16 cellular contexts compared by ENCODE assay signal in genomic region chr11:26623076-26623666, GRCh38. TPM values are rescaled to one million over a fixed set of nuclear protein-coding genes. Genes with fewer than 3 reads are reported as not detected.
A peak's percentile ranks its signal among the peaks of the same experiment; 100 is the strongest.
DNase-seq lines count a peak whose midpoint lies in the region; ATAC-seq and TF ChIP-seq lines count a peak whose summit lies in the region.
"Had no signal": no experiment of that assay in that cellular context is flagged by ENCODE, and none has a peak within 500 bp of the region (broad histone marks: within the 10 kb centered on the region; RNA-seq: fewer than 3 reads in every experiment).

No MANE protein-coding gene starts in this region.

- H2AFZ ChIP-seq in SK-N-SH (ENCODE audit: low read depth), result no peak overlapping the region

- H3K27ac ChIP-seq in SK-N-SH (ENCODE audit: low read depth in 2 of 2, low read length in 1 of 2), result peak overlapping the region in 1 of 2 experiments; percentile 52; a peak in 2 of 4 replicates
- H3K27ac ChIP-seq: stomach had no signal

- no peaks in the 10 kb centered on the region for H4K20me1 ChIP-seq in SK-N-SH (ENCODE audit: insufficient read depth)

- POLR2A ChIA-PET in SK-N-SH (lab: Yijun Ruan, JAX), result no interaction called here

- peak; percentile 6 for DNase-seq in ELR (ENCODE audit: low read depth)
- no peak for DNase-seq in SK-N-SH
- peak; percentile 1 for DNase-seq in kidney glomerular epithelial cell (lab: John Stamatoyannopoulos, UW)
- DNase-seq in activated CD8-positive, alpha-beta memory T cell treated with anti-CD3 and anti-CD28 coated beads, Interleukin-2, amount 50 U/mL, for 4 hours, result no peak
- no peak for DNase-seq in NCI-H345 treated with DMSO at 0.1 percent for 48 hours (lab: John Stamatoyannopoulos, UW; ENCODE audit: unreplicated experiment)
- DNase-seq in NCI-H146 treated with DMSO at 0.1 percent for 48 hours (lab: John Stamatoyannopoulos, UW; ENCODE audit: unreplicated experiment), result no peak
- DNase-seq: activated naive CD4-positive, alpha-beta T cell treated with anti-CD3 and anti-CD28 coated beads, Interleukin-2, amount 50 U/mL, for 16 hours; CD4-positive, CD25-positive, alpha-beta regulatory T cell; KBM-7; kidney; naive B cell; stimulated activated CD4-positive, alpha-beta T cell treated with anti-CD3 and anti-CD28 coated beads, Interleukin-4, amount 100 ng/mL, for 4 hours; stomach; T1000 had no signal

- TF ChIP-seq RAD21 in SK-N-SH (IDR thresholded peaks at IDR 0.05; ENCODE audit: low read length), result no peak

- no peak overlapping the region for H3K9ac ChIP-seq in SK-N-SH

- peaks cover 0 to 36% of the 10 kb centered on the region in 2 experiments; a peak in 3 of 4 replicates for H3K4me1 ChIP-seq in SK-N-SH (ENCODE audit: control insufficient read depth in 1 of 2, insufficient read depth in 2 of 2, low read depth in 1 of 2, low read length in 1 of 2)
- H3K4me1 ChIP-seq: stomach had no signal

- H3K9me2 ChIP-seq in SK-N-SH, result no peaks in the 10 kb centered on the region

- peaks cover 11% of the 10 kb centered on the region for H3F3A ChIP-seq in SK-N-SH (replicated peaks; ENCODE audit: insufficient read depth)

- no peak overlapping the region for H3K4me3 ChIP-seq in SK-N-SH (ENCODE audit: low read depth in 2 of 2, low read length in 1 of 2)
- H3K4me3 ChIP-seq: stomach had no signal

- CTCF ChIA-PET in SK-N-SH (lab: Yijun Ruan, JAX), result interaction anchor here (1.0 kb wide), 1 partner anchor 535 kb away, joined by 4 read pairs; no protein-coding TSS in a partner anchor

- WGBS in SK-N-SH (ENCODE audit: low lambda C conversion rate), result 31% methylated on average over 3 of the region's 3 CpGs

- no peak overlapping the region for H3K4me2 ChIP-seq in SK-N-SH

- peak in 1 of 2 experiments; percentile 11; a peak in 1 of 4 replicates for TF ChIP-seq EP300 in SK-N-SH (IDR thresholded peaks at IDR 0.05; ENCODE audit: borderline replicate concordance in 1 of 2, low read depth in 1 of 2, low read length in 1 of 2)

- ATAC-seq in HG02588 (IDR thresholded peaks at IDR 0.05; ENCODE audit: unreplicated experiment) (peak; percentile 59), HG03108 (IDR thresholded peaks at IDR 0.05; ENCODE audit: unreplicated experiment) (no peak)

- no peaks in the 10 kb centered on the region for H3K36me3 ChIP-seq in SK-N-SH (replicated peaks in 1 of 2; ENCODE audit: control insufficient read depth in 1 of 2, insufficient read depth in 2 of 2, low read length in 1 of 2)
- H3K36me3 ChIP-seq: stomach had no signal

- no peaks in the 10 kb centered on the region for H3K27me3 ChIP-seq in SK-N-SH (ENCODE audit: insufficient read depth)
- H3K27me3 ChIP-seq: stomach had no signal

- H3K79me2 ChIP-seq in SK-N-SH (ENCODE audit: insufficient read depth), result no peaks in the 10 kb centered on the region

- TF ChIP-seq CTCF in SK-N-SH (IDR thresholded peaks at IDR 0.05), result no peak

- no peaks in the 10 kb centered on the region for H3K9me3 ChIP-seq in SK-N-SH
- H3K9me3 ChIP-seq: stomach had no signal

TF ChIP-seq in SK-N-SH, 30 proteins besides CTCF, POLR2A, EP300 and RAD21:
- TF ChIP-seq TCF12 (IDR thresholded peaks at IDR 0.05) (peak; percentile 75), JUND (IDR thresholded peaks at IDR 0.05) (peak; percentile 72), PBX3 (IDR thresholded peaks at IDR 0.05) (peak; percentile 75), POLR2AphosphoS5 (IDR thresholded peaks at IDR 0.05; ENCODE audit: low read depth, low read length) (no peak), YY1 (IDR thresholded peaks at IDR 0.05; ENCODE audit: low read depth) (no peak), NFIC (IDR thresholded peaks at IDR 0.05; ENCODE audit: borderline replicate concordance) (0 out of 2 replicates have a peak, but pooled peaks have one; percentile 39), SIN3A (IDR thresholded peaks at IDR 0.05; ENCODE audit: borderline replicate concordance, low read depth, low read length) (peak; percentile 22; the same call in 1 of the 2 replicates), FOXM1 (IDR thresholded peaks at IDR 0.05; ENCODE audit: low read depth) (no peak), RXRA (IDR thresholded peaks at IDR 0.05; ENCODE audit: borderline replicate concordance, low read depth) (0 out of 2 replicates have a peak, but pooled peaks have one; percentile 19), TAF1 (IDR thresholded peaks at IDR 0.05; ENCODE audit: borderline replicate concordance, low read depth, low read length) (no peak), FOSL2 (IDR thresholded peaks at IDR 0.05; ENCODE audit: borderline replicate concordance, low read depth) (peak; percentile 89), EZH2phosphoT487 (IDR thresholded peaks at IDR 0.05; ENCODE audit: borderline replicate concordance, low read depth) (no peak)

RNA-seq across cellular contexts. Expression of gene MUC15, which starts 51.1 kb away (rescaled TPM):
- polyA plus RNA-seq in SK-N-SH (2012; rRNA removed), result not detected in 2 replicates
- polyA plus RNA-seq in SK-N-SH (2012; cell fraction: cytosol; rRNA removed), result not detected in 2 replicates
- polyA plus RNA-seq in SK-N-SH (2012; cell fraction: nucleus; rRNA removed), result not detected in 2 replicates
- polyA plus RNA-seq: CD4-positive, CD25-positive, alpha-beta regulatory T cell had no signal

Comparison
In these comparisons a context has a peak if more than half of its experiments do, and no peak if none do; other contexts are left out.
1. DNase-seq: peak in ELR (single experiment) and kidney glomerular epithelial cell (single experiment); none in SK-N-SH (single experiment), activated CD8-positive, alpha-beta memory T cell treated with anti-CD3 and anti-CD28 coated beads, Interleukin-2, amount 50 U/mL, for 4 hours (single experiment), NCI-H345 treated with DMSO at 0.1 percent for 48 hours (single experiment) and NCI-H146 treated with DMSO at 0.1 percent for 48 hours (single experiment).